Comparison of ENCODE assay signal across 30 cellular contexts in the genomic region with DNA sequence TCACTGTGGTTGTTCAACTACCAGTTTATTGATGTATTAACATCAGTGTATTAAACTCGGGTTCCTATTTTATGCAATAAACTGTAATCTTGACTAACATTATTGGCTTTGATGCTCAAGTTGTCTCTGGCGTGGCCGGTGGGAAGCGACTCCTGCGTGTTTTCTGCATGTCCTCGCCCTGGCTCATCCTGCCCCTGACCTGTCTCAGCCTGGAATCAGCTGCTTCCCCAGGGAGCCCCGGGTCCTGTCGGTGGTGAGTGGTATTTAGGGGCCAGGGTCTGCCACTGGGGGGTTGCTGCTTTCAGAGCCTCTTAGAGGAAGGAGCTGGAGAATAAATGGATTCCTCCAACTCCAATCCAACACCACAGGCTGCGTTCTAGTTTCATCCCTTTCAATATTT. TPM values are rescaled to one million over a fixed set of nuclear protein-coding genes. Genes with fewer than 3 reads are reported as not detected.
DNase-seq lines count a peak whose midpoint lies in the region; ATAC-seq lines count a peak whose summit lies in the region.
"Had no signal": no experiment of that assay in that cellular context is flagged by ENCODE, and none has a peak within 500 bp of the region (broad histone marks: within the 10 kb centered on the region; RNA-seq: fewer than 3 reads in every experiment).

No MANE protein-coding gene starts in this region.

- H3K9me3 ChIP-seq in BLaER1 treated with 17β-estradiol and CSF1 and Interleukin-3, amounts not matched to agents 10 nM and 100 nM (replicated peaks in 1 of 11), result no peaks in the 10 kb centered on the region; a peak in 1 of 22 replicates
- H3K9me3 ChIP-seq: BE2C, HAP-1, SJCRH30 had no signal

- peak overlapping the region; percentile 84 for H3K27ac Mint-ChIP-seq in activated T-cell treated with anti-CD3 and anti-CD28 coated beads, Interleukin-2, amount 50 U/mL, for 24 hours
- H3K27ac Mint-ChIP-seq in activated naive CD8-positive, alpha-beta T cell treated with anti-CD3 and anti-CD28 coated beads, Interleukin-2, amount 50 U/mL, for 24 hours, result peak overlapping the region; percentile 88
- H3K27ac Mint-ChIP-seq: CD4-positive, alpha-beta T cell; HFFc6 had no signal

- peak overlapping the region in 5 of 11 experiments; percentile 36 to 64 (median 54); a peak in 7 of 22 replicates for H3K27ac ChIP-seq in BLaER1 treated with 17β-estradiol and CSF1 and Interleukin-3, amounts not matched to agents 10 nM and 100 nM
- H3K27ac ChIP-seq: 22Rv1, KMS-11, SJCRH30 had no signal

- ATAC-seq in activated naive CD8-positive, alpha-beta T cell treated with anti-CD3 and anti-CD28 coated beads, Interleukin-2, amount 50 U/mL, for 24 hours, result no peak
- no peak for ATAC-seq in left lobe of liver
- ATAC-seq in GM21717 (IDR thresholded peaks at IDR 0.05; ENCODE audit: unreplicated experiment), result no peak
- ATAC-seq: Right ventricle myocardium inferior had no signal

- H3K36me3 Mint-ChIP-seq in activated T-cell treated with anti-CD3 and anti-CD28 coated beads, Interleukin-2, amount 50 U/mL, for 24 hours (ENCODE audit: low read depth), result no peaks in the 10 kb centered on the region
- H3K36me3 Mint-ChIP-seq in activated naive CD8-positive, alpha-beta T cell treated with anti-CD3 and anti-CD28 coated beads, Interleukin-2, amount 50 U/mL, for 24 hours (ENCODE audit: low read depth), result no peaks in the 10 kb centered on the region

- H4K20me1 ChIP-seq in BLaER1 treated with 17β-estradiol and CSF1 and Interleukin-3, amounts not matched to agents 10 nM and 100 nM, result no peaks in the 10 kb centered on the region; a peak in 1 of 22 replicates

- H3K9ac ChIP-seq in BLaER1 treated with 17β-estradiol and CSF1 and Interleukin-3, amounts not matched to agents 10 nM and 100 nM, result peak overlapping the region in 2 of 11 experiments; percentile 3 to 52; a peak in 1 of 22 replicates
- H3K9ac ChIP-seq: KMS-11 had no signal

- H3K27me3 Mint-ChIP-seq in activated T-cell treated with anti-CD3 and anti-CD28 coated beads, Interleukin-2, amount 50 U/mL, for 24 hours, result peaks cover 50% of the 10 kb centered on the region
- peaks cover 12% of the 10 kb centered on the region for H3K27me3 Mint-ChIP-seq in activated naive CD8-positive, alpha-beta T cell treated with anti-CD3 and anti-CD28 coated beads, Interleukin-2, amount 50 U/mL, for 24 hours

- no peaks in the 10 kb centered on the region for H3K36me3 ChIP-seq in BLaER1 treated with 17β-estradiol and CSF1 and Interleukin-3, amounts not matched to agents 10 nM and 100 nM
- H3K36me3 ChIP-seq: BE2C, HAP-1, SJCRH30 had no signal

- peak overlapping the region; percentile 85 to 96 (median 92) for H3K4me2 ChIP-seq in BLaER1 treated with 17β-estradiol and CSF1 and Interleukin-3, amounts not matched to agents 10 nM and 100 nM
- H3K4me2 ChIP-seq: KMS-11 had no signal

- H3K4me1 Mint-ChIP-seq in activated T-cell treated with anti-CD3 and anti-CD28 coated beads, Interleukin-2, amount 50 U/mL, for 24 hours (ENCODE audit: low read depth), result peaks cover 39% of the 10 kb centered on the region
- H3K4me1 Mint-ChIP-seq in activated naive CD8-positive, alpha-beta T cell treated with anti-CD3 and anti-CD28 coated beads, Interleukin-2, amount 50 U/mL, for 24 hours, result peaks cover 54% of the 10 kb centered on the region

- no peak overlapping the region for H3K4me3 Mint-ChIP-seq in activated T-cell treated with anti-CD3 and anti-CD28 coated beads, Interleukin-2, amount 50 U/mL, for 24 hours
- H3K4me3 Mint-ChIP-seq in activated naive CD8-positive, alpha-beta T cell treated with anti-CD3 and anti-CD28 coated beads, Interleukin-2, amount 50 U/mL, for 24 hours, result peak overlapping the region; percentile 49
- H3K4me3 Mint-ChIP-seq: CD4-positive, alpha-beta T cell; HFFc6 had no signal

- peaks cover 0 to 6% (median 0%) of the 10 kb centered on the region in 11 experiments; a peak in 1 of 22 replicates for H3K27me3 ChIP-seq in BLaER1 treated with 17β-estradiol and CSF1 and Interleukin-3, amounts not matched to agents 10 nM and 100 nM
- H3K27me3 ChIP-seq: SJCRH30 had no signal

- no peak overlapping the region for H3K4me3 ChIP-seq in BLaER1 treated with 17β-estradiol and CSF1 and Interleukin-3, amounts not matched to agents 10 nM and 100 nM
- H3K4me3 ChIP-seq: HAP-1, SJCRH30 had no signal

- DNase-seq in activated T-cell treated with anti-CD3 and anti-CD28 coated beads, Interleukin-2, amount 50 U/mL, for 24 hours, result no peak
- DNase-seq in activated T-cell treated with anti-CD3 and anti-CD28 coated beads for 4 hours (no peak), left lobe of liver (ENCODE audit: low spot score) (no peak), medulla oblongata (ENCODE audit: extremely low spot score) (no peak)
- no peak for DNase-seq in activated naive CD8-positive, alpha-beta T cell treated with anti-CD3 and anti-CD28 coated beads, Interleukin-2, amount 50 U/mL, for 24 hours
- DNase-seq in stimulated activated CD8-positive, alpha-beta memory T cell treated with anti-CD3 and anti-CD28 coated beads, Interleukin-4, amount 100 ng/mL, for 48 hours, result peak; percentile 20
- DNase-seq: BE2C; CD4-positive, alpha-beta T cell; COR-L47; DMS53; GOT3; HFFc6; NCI-H1048; NCI-H1417; NCI-H1694; NCI-H2029 treated with DMSO at 0.1 percent for 48 hours; NCI-H446 treated with DMSO at 0.1 percent for 48 hours; NCI-H526; NCI-H82; NK-92 treated with Interleukin-12 subunit alpha and Interleukin-12 subunit beta, amount 100 ng/mL, for 24 hours; PC-3; SJCRH30 had no signal

- peaks cover 60 to 75% (median 68%) of the 10 kb centered on the region in 10 experiments for H3K4me1 ChIP-seq in BLaER1 treated with 17β-estradiol and CSF1 and Interleukin-3, amounts not matched to agents 10 nM and 100 nM
- H3K4me1 ChIP-seq: BE2C, HAP-1 had no signal

- H3K9me3 Mint-ChIP-seq in activated T-cell treated with anti-CD3 and anti-CD28 coated beads, Interleukin-2, amount 50 U/mL, for 24 hours, result no peaks in the 10 kb centered on the region
- peaks cover 5% of the 10 kb centered on the region for H3K9me3 Mint-ChIP-seq in activated naive CD8-positive, alpha-beta T cell treated with anti-CD3 and anti-CD28 coated beads, Interleukin-2, amount 50 U/mL, for 24 hours
- H3K9me3 Mint-ChIP-seq: CD4-positive, alpha-beta T cell; IgD-negative memory B cell had no signal

RNA-seq across cellular contexts. Expression of gene IFITM10, which starts 22.5 kb away (rescaled TPM):
- 15.7 TPM for total RNA-seq in left lobe of liver

RNA-seq across cellular contexts. Expression of gene KRTAP5-6, which starts 30.9 kb away (rescaled TPM):
- total RNA-seq in left lobe of liver, result 1.4 TPM
- total RNA-seq: CD4-positive, alpha-beta T cell; HFFc6; PC-3; Right ventricle myocardium inferior; RPMI7951; SJCRH30 had no signal

RNA-seq across cellular contexts. Expression of gene CTSD, which starts 35.9 kb away (rescaled TPM):
- total RNA-seq in left lobe of liver, result 564 TPM
